Comparison of ENCODE assay signal across 11 cellular contexts in genomic region chr6:53119772-53120409, GRCh38. TPM values are rescaled to one million over a fixed set of nuclear protein-coding genes. Genes with fewer than 3 reads are reported as not detected.
DNase-seq lines count a peak whose midpoint lies in the region; ATAC-seq and TF ChIP-seq lines count a peak whose summit lies in the region.
"Had no signal": no experiment of that assay in that cellular context is flagged by ENCODE, and none has a peak within 500 bp of the region (broad histone marks: within the 10 kb centered on the region; RNA-seq: fewer than 3 reads in every experiment).

No MANE protein-coding gene starts in this region.

- WGBS in HUES64: 8% methylated on average over 4 of the region's 4 CpGs
- 69 to 70% methylated on average over 4 of the region's 4 CpGs for WGBS in thyroid gland, 2 donors

- no peak overlapping the region for H3K4me3 ChIP-seq in HUES64 (ENCODE audit: low read length)
- no peak overlapping the region for H3K4me3 ChIP-seq in thyroid gland (replicated peaks in 1 of 3)
- no peak overlapping the region for H3K4me3 ChIP-seq in CD8-positive, alpha-beta T cell (ENCODE audit: low read depth, low read length)
- H3K4me3 ChIP-seq: left ventricle myocardium inferior had no signal

- H3K27me3 ChIP-seq in HUES64 (ENCODE audit: insufficient read depth, low read length) (no peaks in the 10 kb centered on the region), thyroid gland (no peaks in the 10 kb centered on the region)
- H3K27me3 ChIP-seq in CD8-positive, alpha-beta T cell (ENCODE audit: insufficient read depth, low read length): no peaks in the 10 kb centered on the region

- H3K9me3 ChIP-seq in HUES64 (ENCODE audit: insufficient read depth, low read depth, low read length) (0 out of 2 replicates have a peak, but pooled peaks cover 2% of the 10 kb centered on the region), thyroid gland (no peaks in the 10 kb centered on the region)
- H3K9me3 ChIP-seq in CD8-positive, alpha-beta T cell (ENCODE audit: low read length): no peaks in the 10 kb centered on the region

- peak; percentile 65 for DNase-seq in AG08395 (ENCODE audit: low spot score)
- DNase-seq in amniotic epithelial cell (ENCODE audit: low read depth): peak; percentile 73
- peak; percentile 74 for DNase-seq in iris pigment epithelial cell (ENCODE audit: low read depth)
- DNase-seq in thyroid gland: no peak
- no peak for DNase-seq in CD8-positive, alpha-beta T cell
- DNase-seq: caudate nucleus; left ventricle myocardium inferior; stimulated activated CD4-positive, alpha-beta T cell treated with anti-CD3 and anti-CD28 coated beads, Interleukin-4, amount 100 ng/mL, for 1 hour had no signal

- peaks cover 5% of the 10 kb centered on the region for H3K27me3 Mint-ChIP-seq in CD8-positive, alpha-beta T cell (ENCODE audit: low read depth)

- H3K4me3 Mint-ChIP-seq in CD8-positive, alpha-beta T cell: no peak overlapping the region

- H3K36me3 Mint-ChIP-seq in CD8-positive, alpha-beta T cell: no peaks in the 10 kb centered on the region

- no peaks in the 10 kb centered on the region for H3K4me1 Mint-ChIP-seq in CD8-positive, alpha-beta T cell (ENCODE audit: low read depth)

- no peak overlapping the region for H3K9ac ChIP-seq in HUES64 (ENCODE audit: low read depth, low read length)

- no peak for TF ChIP-seq POLR2A in thyroid gland (IDR thresholded peaks at IDR 0.05)

- no peak overlapping the region for H3K27ac Mint-ChIP-seq in CD8-positive, alpha-beta T cell

- H3K4me1 ChIP-seq in HUES64 (ENCODE audit: insufficient read depth, low read length) (peaks cover 26% of the 10 kb centered on the region), thyroid gland (no peaks in the 10 kb centered on the region)
- H3K4me1 ChIP-seq in CD8-positive, alpha-beta T cell (ENCODE audit: insufficient read depth, low read length): no peaks in the 10 kb centered on the region
- H3K4me1 ChIP-seq: left ventricle myocardium inferior had no signal

- H3K36me3 ChIP-seq in HUES64 (ENCODE audit: insufficient read depth, low read length) (no peaks in the 10 kb centered on the region), thyroid gland (no peaks in the 10 kb centered on the region)
- H3K36me3 ChIP-seq in CD8-positive, alpha-beta T cell (ENCODE audit: insufficient read depth, low read length): no peaks in the 10 kb centered on the region
- H3K36me3 ChIP-seq: left ventricle myocardium inferior had no signal

- intact Hi-C loops in thyroid gland (cut with DNase I): no loop called here
- intact Hi-C loops in CD8-positive, alpha-beta T cell (cut with DNase I, micrococcal nuclease): no loop called here

- POLR2A ChIA-PET in CD8-positive, alpha-beta T cell (lab: Charles Lee): no interaction called here

- peaks cover 7% of the 10 kb centered on the region for H3K9me3 Mint-ChIP-seq in CD8-positive, alpha-beta T cell

- ATAC-seq in CD8-positive, alpha-beta T cell: no peak
- ATAC-seq in HG02571 (IDR thresholded peaks at IDR 0.05; ENCODE audit: unreplicated experiment) (no peak), GM19395 (IDR thresholded peaks at IDR 0.05; ENCODE audit: unreplicated experiment) (no peak)

- CTCF ChIA-PET in CD8-positive, alpha-beta T cell (lab: Charles Lee): no interaction called here

- peak overlapping the region; percentile 73 for H3K27ac ChIP-seq in HUES64 (ENCODE audit: low read depth, low read length)
- no peak overlapping the region for H3K27ac ChIP-seq in thyroid gland
- no peak overlapping the region for H3K27ac ChIP-seq in CD8-positive, alpha-beta T cell (ENCODE audit: low read depth, low read length)
- H3K27ac ChIP-seq: left ventricle myocardium inferior had no signal

- TF ChIP-seq CTCF in thyroid gland (IDR thresholded peaks at IDR 0.05): no peak
- TF ChIP-seq CTCF in CD8-positive, alpha-beta T cell (IDR thresholded peaks at IDR 0.05): no peak

RNA-seq across cellular contexts. Expression of gene GCM1, which starts 28.8 kb away (rescaled TPM):
- polyA plus RNA-seq in HUES64 (2013, experiment 1 of 2): not detected
- not detected for polyA plus RNA-seq in HUES64 (2013, experiment 2 of 2)
- total RNA-seq in thyroid gland: not detected
- under 1 TPM; 0.11 TPM for total RNA-seq in CD8-positive, alpha-beta T cell
- total RNA-seq: left ventricle myocardium inferior had no signal

RNA-seq across cellular contexts. Expression of gene FBXO9, which starts 54.7 kb away (rescaled TPM):
- 25.0 TPM for polyA plus RNA-seq in HUES64 (2013, experiment 1 of 2)
- 25.6 TPM for polyA plus RNA-seq in HUES64 (2013, experiment 2 of 2)
- 10 to 100 TPM; 62.1 to 77.4 (median 76.4) TPM for total RNA-seq in thyroid gland
- total RNA-seq in CD8-positive, alpha-beta T cell: 10 to 100 TPM; 63.7 to 67.8 TPM

RNA-seq across cellular contexts. Expression of gene CILK1, which starts 58.3 kb away (rescaled TPM):
- polyA plus RNA-seq in HUES64 (2013, experiment 1 of 2): 5.3 TPM
- polyA plus RNA-seq in HUES64 (2013, experiment 2 of 2): 7.4 TPM
- total RNA-seq in thyroid gland: 10 to 100 TPM; 10.5 to 17.4 (median 13.5) TPM
- 1 to 10 TPM; 2.7 TPM for total RNA-seq in CD8-positive, alpha-beta T cell

Comparison
In these comparisons a context has a peak if more than half of its experiments do, and no peak if none do; other contexts are left out.
1. DNase-seq: peak in AG08395 (single experiment), amniotic epithelial cell (single experiment) and iris pigment epithelial cell (single experiment); none in thyroid gland (0 of 2) and CD8-positive, alpha-beta T cell (0 of 7).